ENCODE assay signal across 1 cellular context in genomic region chr1:162497104-162497722, GRCh38.
TF ChIP-seq lines count a peak whose summit lies in the region.

No MANE protein-coding gene starts in this region.

TF ChIP-seq in endothelial cell of umbilical vein, 7 proteins besides CTCF, POLR2A, EP300 and RAD21 (continued from another document):
- TF ChIP-seq MAX (IDR thresholded peaks at IDR 0.05; ENCODE audit: insufficient read depth, insufficient read length), result no peak
- TF ChIP-seq FOS (IDR thresholded peaks at IDR 0.05; ENCODE audit: borderline replicate concordance, insufficient read depth, low read length), result no peak
- TF ChIP-seq EZH2 (IDR thresholded peaks at IDR 0.05; ENCODE audit: borderline replicate concordance, low read depth, low read length, severe bottlenecking), result no peak
- no peak for TF ChIP-seq MYC (IDR thresholded peaks at IDR 0.05; ENCODE audit: low read depth, low read length)
- no peak for TF ChIP-seq JUN (IDR thresholded peaks at IDR 0.05; ENCODE audit: borderline replicate concordance, insufficient read depth, insufficient read length, low read depth)
